ENCODE assay signal across 8 cellular contexts in genomic region chr1:181113061-181113695, GRCh38. TPM values are rescaled to one million over a fixed set of nuclear protein-coding genes. Genes with fewer than 3 reads are reported as not detected.
DNase-seq lines count a peak whose midpoint lies in the region; ATAC-seq and TF ChIP-seq lines count a peak whose summit lies in the region.
"Had no signal": no experiment of that assay in that cellular context is flagged by ENCODE, and none has a peak within 500 bp of the region (broad histone marks: within the 10 kb centered on the region; RNA-seq: fewer than 3 reads in every experiment).

No MANE protein-coding gene starts in this region.

- TF ChIP-seq POLR2A in transverse colon (IDR thresholded peaks at IDR 0.05): no peak

- no peaks in the 10 kb centered on the region for H3K9me2 ChIP-seq in hepatocyte (replicated peaks; ENCODE audit: insufficient read depth)

- peak overlapping the region; percentile 74 for H3K27ac ChIP-seq in hepatocyte
- peak overlapping the region; percentile 23 to 69 (median 54) for H3K27ac ChIP-seq in transverse colon

- TF ChIP-seq CTCF in hepatocyte (IDR thresholded peaks at IDR 0.05; ENCODE audit: poor library complexity) (no peak), transverse colon (IDR thresholded peaks at IDR 0.05) (no peak)

- H3K27me3 ChIP-seq in hepatocyte (no peaks in the 10 kb centered on the region), transverse colon (no peaks in the 10 kb centered on the region)

- peak; percentile 80 for DNase-seq in LoVo (ENCODE audit: low spot score)
- DNase-seq in amniotic epithelial cell (ENCODE audit: low read depth): peak; percentile 55
- peak; percentile 41 for DNase-seq in hepatocyte (ENCODE audit: low spot score)
- DNase-seq in transverse colon: no peak
- no peak for DNase-seq in activated CD4-positive, alpha-beta T cell treated with anti-CD3 and anti-CD28 coated beads, Interleukin-2, amount 50 U/mL, for 1 hour
- DNase-seq: NCI-H1048 had no signal

- in situ Hi-C loops in transverse colon (cut with MboI; ENCODE audit: low pct_ligation_motif_present in 1 of 4, low pct_unique_long_range_greater_than_20kb in 1 of 4, low sequenced_read_pairs in 3 of 4): no loop called here

- 41% methylated on average over 7 of the region's 7 CpGs for WGBS in hepatocyte (ENCODE audit: low lambda C conversion rate, missing lambda C conversion rate)
- WGBS in transverse colon (ENCODE audit: low coverage in 1 of 2), 2 donors: 70% methylated on average over 7 of the region's 7 CpGs; no CpG with 5 or more reads in 1 of the 2 donors

- intact Hi-C loops in transverse colon (cut with DNase I; ENCODE audit: low total_unique reads): no loop called here

- H2AFZ ChIP-seq in hepatocyte: no peak overlapping the region

- H4K20me1 ChIP-seq in hepatocyte (ENCODE audit: insufficient read depth, poor library complexity, severe bottlenecking): no peaks in the 10 kb centered on the region

- no peak for ATAC-seq in GM18873 (IDR thresholded peaks at IDR 0.05; ENCODE audit: low FRiP score, unreplicated experiment)
- ATAC-seq in GM21786 (IDR thresholded peaks at IDR 0.05; ENCODE audit: unreplicated experiment): no peak

- H3K4me3 ChIP-seq in hepatocyte (no peak overlapping the region), transverse colon (no peak overlapping the region)

- H3K9me3 ChIP-seq in hepatocyte (ENCODE audit: low read depth) (no peaks in the 10 kb centered on the region), transverse colon (no peaks in the 10 kb centered on the region)

- H3K4me1 ChIP-seq in hepatocyte (ENCODE audit: insufficient read depth) (peaks cover 31% of the 10 kb centered on the region), transverse colon (peaks cover 0 to 32% (median 25%) of the 10 kb centered on the region in 4 donors)

- H3K36me3 ChIP-seq in hepatocyte (replicated peaks; ENCODE audit: insufficient read depth, low read depth) (no peaks in the 10 kb centered on the region), transverse colon (no peaks in the 10 kb centered on the region)

- no peaks in the 10 kb centered on the region for H3K79me2 ChIP-seq in hepatocyte

- H3K4me2 ChIP-seq in hepatocyte: no peak overlapping the region

- TF ChIP-seq EP300 in transverse colon (IDR thresholded peaks at IDR 0.05; ENCODE audit: low read depth): no peak

RNA-seq across cellular contexts. Expression of gene IER5, which starts 24.7 kb away (rescaled TPM):
- total RNA-seq in hepatocyte (13.0 and 16.6 TPM in 2 replicates), transverse colon (10 to 100 TPM; 12.1 to 40.3 (median 16.5) TPM)
- 18.2 and 23.1 TPM in 2 replicates for polyA plus RNA-seq in hepatocyte

Comparison
In these comparisons a context has a peak if more than half of its experiments do, and no peak if none do; other contexts are left out.
1. DNase-seq: peak in LoVo (single experiment), amniotic epithelial cell (single experiment) and hepatocyte (single experiment); none in transverse colon (single experiment) and activated CD4-positive, alpha-beta T cell treated with anti-CD3 and anti-CD28 coated beads, Interleukin-2, amount 50 U/mL, for 1 hour (single experiment).